8 cellular contexts compared by ENCODE assay signal in genomic region chr5:91379602-91380490, GRCh38. TPM values are rescaled to one million over a fixed set of nuclear protein-coding genes. Genes with fewer than 3 reads are reported as not detected.
A peak's percentile ranks its signal among the peaks of the same experiment; 100 is the strongest.
DNase-seq lines count a peak whose midpoint lies in the region; ATAC-seq, FAIRE-seq and TF ChIP-seq lines count a peak whose summit lies in the region.

No MANE protein-coding gene starts in this region.

- peak; percentile 56 for ATAC-seq in HG02840 (IDR thresholded peaks at IDR 0.05; ENCODE audit: low FRiP score, unreplicated experiment)
- ATAC-seq in left cardiac atrium: peak; percentile 77 to 83
- ATAC-seq in upper lobe of right lung: peak; percentile 85

- H3K9me3 ChIP-seq in upper lobe of right lung: no peaks in the 10 kb centered on the region

- peak overlapping the region; percentile 72 for H3K4me3 ChIP-seq in upper lobe of right lung

- no peaks in the 10 kb centered on the region for H3K27me3 ChIP-seq in upper lobe of right lung

- no peak for TF ChIP-seq CTCF in upper lobe of right lung (IDR thresholded peaks at IDR 0.05)

- peaks cover 40% of the 10 kb centered on the region for H3K4me1 ChIP-seq in upper lobe of right lung

- H3K27ac ChIP-seq in upper lobe of right lung: peak overlapping the region; percentile 100

- intact Hi-C loops in left cardiac atrium (cut with DNase I) (loop anchor here (5.0 to 10.0 kb wide), 3 partner anchors 68 to 445 kb away; no protein-coding TSS in a partner anchor), posterior vena cava (cut with DNase I) (loop anchor here (5.0 to 10.0 kb wide), 4 partner anchors 95 to 278 kb away; no protein-coding TSS in a partner anchor), upper lobe of right lung (cut with DNase I) (loop anchor here (10.0 kb wide), 1 partner anchor 275 kb away; no protein-coding TSS in a partner anchor)

- DNase-seq in GM12892 (ENCODE audit: insufficient read length) (peak; percentile 49), NCI-H1436 (lab: John Stamatoyannopoulos, UW) (peak; percentile 99), T follicular helper cell (ENCODE audit: low read depth) (peak; percentile 95), amniotic epithelial cell (ENCODE audit: low read depth) (peak; percentile 89), left cardiac atrium (peak; percentile 95), posterior vena cava (ENCODE audit: low spot score) (peak; percentile 98), upper lobe of right lung (peak; percentile 98)

- FAIRE-seq in GM12892 (lab: Jason Lieb, UNC): peak; percentile 99

- H3K36me3 ChIP-seq in upper lobe of right lung: peaks cover 35% of the 10 kb centered on the region

- TF ChIP-seq POLR2A in GM12892 (IDR thresholded peaks at IDR 0.05; ENCODE audit: low read depth, low read length): no peak; the same call in 1 of the 2 replicates

RNA-seq across cellular contexts. Expression of gene ARRDC3, which starts 3.3 kb away (rescaled TPM):
- polyA plus RNA-seq in GM12892 (2012; ENCODE audit: missing spikeins): 27.5 TPM
- total RNA-seq in left cardiac atrium: 10 to 100 TPM; 18.9 to 23.7 TPM
- total RNA-seq in posterior vena cava: 10 to 100 TPM; 45.4 to 80.2 TPM
- 103 TPM for total RNA-seq in upper lobe of right lung

Comparison
In these comparisons a context has a peak if more than half of its experiments do, and no peak if none do; other contexts are left out.
1. Peak in every context shown above with its lines: DNase-seq, ATAC-seq, H3K4me3 ChIP-seq and H3K27ac ChIP-seq.
2. DNase-seq: peak in every context shown above with its lines; median percentile 99 in NCI-H1436; 98 in posterior vena cava; 98 in upper lobe of right lung; 95 in T follicular helper cell; 95 in left cardiac atrium; 89 in amniotic epithelial cell; 49 in GM12892.